ENCODE assay signal across 10 cellular contexts in genomic region chr13:31965361-31966066, GRCh38.
A peak's percentile ranks its signal among the peaks of the same experiment; 100 is the strongest.
DNase-seq lines count a peak whose midpoint lies in the region; ATAC-seq and TF ChIP-seq lines count a peak whose summit lies in the region.
"Had no signal": no experiment of that assay in that cellular context is flagged by ENCODE, and none has a peak within 500 bp of the region (broad histone marks: within the 10 kb centered on the region; RNA-seq: fewer than 3 reads in every experiment).

No MANE protein-coding gene starts in this region.

- H3K27me3 ChIP-seq in GM23248 (replicated peaks; ENCODE audit: insufficient read depth) (no peaks in the 10 kb centered on the region), transverse colon (no peaks in the 10 kb centered on the region)
- H3K27me3 ChIP-seq: neutrophil had no signal

- no peak overlapping the region; the same call in 1 of the 2 replicates for H2AFZ ChIP-seq in GM23248

- DNase-seq in GM23248 (peak; percentile 60), NCI-H226 (peak; percentile 37), left colon (no peak), NOMO-1 treated with DMSO at 0.1 percent for 48 hours (lab: John Stamatoyannopoulos, UW; ENCODE audit: unreplicated experiment) (no peak), transverse colon (no peak), NCI-H1092 treated with DMSO at 0.1 percent for 48 hours (lab: John Stamatoyannopoulos, UW) (no peak)
- DNase-seq in activated CD4-positive, alpha-beta T cell treated with anti-CD3 and anti-CD28 coated beads, Interleukin-2, amount 50 U/mL, for 48 hours = no peak
- DNase-seq: activated CD4-positive, alpha-beta T cell treated with anti-CD3 and anti-CD28 coated beads, Interleukin-2, amount 50 U/mL, for 1 hour had no signal

- TF ChIP-seq POLR2A in transverse colon (IDR thresholded peaks at IDR 0.05) = no peak

- WGBS in GM23248 (ENCODE audit: low coverage in 1 of 2, low lambda C conversion rate in 2 of 2, missing lambda C conversion rate in 2 of 2), 2 experiments = 13 to 18% methylated on average over 3 of the region's 3 CpGs
- WGBS in transverse colon (ENCODE audit: low coverage in 1 of 2), 2 donors = 12 to 23% methylated on average over 2 to 3 of the region's 3 CpGs

- ATAC-seq in GM18498 (IDR thresholded peaks at IDR 0.05; ENCODE audit: unreplicated experiment) = peak; percentile 86
- peak; percentile 32 for ATAC-seq in left colon

- H3K79me2 ChIP-seq in GM23248 (ENCODE audit: insufficient read depth) = no peaks in the 10 kb centered on the region

- no peaks in the 10 kb centered on the region for H3K36me3 ChIP-seq in GM23248 (ENCODE audit: low read depth)
- no peaks in the 10 kb centered on the region for H3K36me3 ChIP-seq in transverse colon
- H3K36me3 ChIP-seq: neutrophil had no signal

- no peak overlapping the region for H3K4me3 ChIP-seq in GM23248
- no peak overlapping the region for H3K4me3 ChIP-seq in transverse colon

- H3K4me1 ChIP-seq in GM23248 (ENCODE audit: insufficient read depth) (peaks cover 32% of the 10 kb centered on the region), transverse colon (no peaks in the 10 kb centered on the region)

- intact Hi-C loops in left colon (cut with DNase I, micrococcal nuclease) = no loop called here
- intact Hi-C loops in transverse colon (cut with DNase I; ENCODE audit: low total_unique reads) = no loop called here

- no peak for TF ChIP-seq EP300 in transverse colon (IDR thresholded peaks at IDR 0.05; ENCODE audit: low read depth)

- in situ Hi-C loops in GM23248 (cut with MboI) (no loop called here), transverse colon (cut with MboI; ENCODE audit: low pct_ligation_motif_present in 1 of 4, low pct_unique_long_range_greater_than_20kb in 1 of 4, low sequenced_read_pairs in 3 of 4) (no loop called here)

- H3K9ac ChIP-seq in GM23248 = 0 out of 2 replicates have a peak overlapping the region, but pooled peaks have one; percentile 6

- H3K27ac ChIP-seq in GM23248 (no peak overlapping the region), transverse colon (no peak overlapping the region)
- H3K27ac ChIP-seq: neutrophil had no signal

- peaks cover 12% of the 10 kb centered on the region for H3F3A ChIP-seq in GM23248 (ENCODE audit: insufficient read depth)

- no peaks in the 10 kb centered on the region for H3K9me2 ChIP-seq in GM23248 (ENCODE audit: insufficient read depth)

- H3K9me3 ChIP-seq in GM23248 (ENCODE audit: low read depth) (no peaks in the 10 kb centered on the region), transverse colon (peaks cover 0 to 5% of the 10 kb centered on the region in 2 donors)
- H3K9me3 ChIP-seq: neutrophil had no signal

- TF ChIP-seq CTCF in transverse colon (IDR thresholded peaks at IDR 0.05) = no peak

- no peak overlapping the region for H3K4me2 ChIP-seq in GM23248 (ENCODE audit: unreplicated experiment)

- H4K20me1 ChIP-seq in GM23248 (ENCODE audit: insufficient read depth) = no peaks in the 10 kb centered on the region

Comparison
In these comparisons a context has a peak if more than half of its experiments do, and no peak if none do; other contexts are left out.
1. DNase-seq: peak in GM23248 (single experiment) and NCI-H226 (single experiment); none in left colon (0 of 2), NOMO-1 treated with DMSO at 0.1 percent for 48 hours (single experiment), activated CD4-positive, alpha-beta T cell treated with anti-CD3 and anti-CD28 coated beads, Interleukin-2, amount 50 U/mL, for 48 hours (0 of 2), transverse colon (single experiment) and NCI-H1092 treated with DMSO at 0.1 percent for 48 hours (single experiment).